ENCODE assay signal across 8 cellular contexts in genomic region chr19:1275260-1275975, GRCh38. TPM values are rescaled to one million over a fixed set of nuclear protein-coding genes. Genes with fewer than 3 reads are reported as not detected.
A peak's percentile ranks its signal among the peaks of the same experiment; 100 is the strongest.
DNase-seq lines count a peak whose midpoint lies in the region; ATAC-seq, FAIRE-seq and TF ChIP-seq lines count a peak whose summit lies in the region.

TSS of gene FAM174C (plus strand) at chr19:1275530. CDS start at chr19:1275550, 20 bp downstream.

- CTCF ChIA-PET in T-cell (lab: Charles Lee): no interaction called here

- no peaks in the 10 kb centered on the region for H3K27me3 Mint-ChIP-seq in T-cell

- H3K4me3 ChIP-seq in upper lobe of left lung: peak within 1 kb of the TSS; percentile 60 to 72 (median 69)

- H3K4me1 ChIP-seq in upper lobe of left lung: peaks cover 57 to 65% (median 57%) of the 10 kb centered on the region in 4 donors

- intact Hi-C loops in cardiac septum (cut with DNase I) (loop anchor here (5.0 kb wide), 2 partner anchors 82 to 97 kb away; no protein-coding TSS in a partner anchor), posterior vena cava (cut with DNase I) (loop anchor here in 1 of 2 donors (10.0 kb wide), 1 partner anchor 109 kb away; the partner anchor contains the start of gene NDUFS7)

- peak within 1 kb of the TSS; percentile 91 to 92 for H3K27ac Mint-ChIP-seq in T-cell

- POLR2A ChIA-PET in T-cell (lab: Charles Lee): interaction anchor here (0.6 to 1.0 kb wide), 2 partner anchors 12 to 595 kb away, joined by 5 to 7 read pairs; no protein-coding TSS in a partner anchor

- no peaks in the 10 kb centered on the region for H3K9me3 ChIP-seq in upper lobe of left lung

- peaks cover 54 to 59% (median 55%) of the 10 kb centered on the region in 3 donors for H3K4me1 Mint-ChIP-seq in T-cell

- TF ChIP-seq CTCF in upper lobe of left lung (IDR thresholded peaks at IDR 0.05): peak in 4 of 6 experiments; percentile 38 to 47 (median 40)

- peaks cover 42% of the 10 kb centered on the region for H3K36me3 Mint-ChIP-seq in T-cell

- DNase-seq in GM12892 (ENCODE audit: insufficient read length) (peak; percentile 99), NCI-H146 (lab: John Stamatoyannopoulos, UW) (peak; percentile 95), T-cell (peak; percentile 80 to 97 (median 95)), cardiac septum (ENCODE audit: low spot score) (peak; percentile 96), posterior vena cava (ENCODE audit: low spot score) (peak; percentile 99), upper lobe of left lung (peak; percentile 95 to 99)

- WGBS in adipose tissue, 3 donors: 0 to 1% (median 0%) methylated on average over 68 to 98 of the region's 98 CpGs
- WGBS in upper lobe of left lung, 2 donors: 0% methylated on average over 41 of the region's 98 CpGs; no CpG with 5 or more reads in 1 of the 2 donors

- FAIRE-seq in GM12892 (lab: Jason Lieb, UNC): peak; percentile 99

- ATAC-seq in HG02852 (IDR thresholded peaks at IDR 0.05; ENCODE audit: unreplicated experiment): peak; percentile 73
- ATAC-seq in T-cell (replicated peaks in 1 of 4): peak; percentile 79 to 85 (median 82)
- ATAC-seq in upper lobe of left lung (ENCODE audit: low FRiP score in 2 of 2): peak; percentile 91 to 94

- peaks cover 37 to 64% (median 53%) of the 10 kb centered on the region in 4 donors for H3K36me3 ChIP-seq in upper lobe of left lung

- TF ChIP-seq POLR2A in GM12892 (IDR thresholded peaks at IDR 0.05; ENCODE audit: low read depth, low read length) (peak; percentile 93; the same call in 1 of the 2 replicates), upper lobe of left lung (IDR thresholded peaks at IDR 0.05) (peak in 3 of 4 donors; percentile 72 to 95 (median 80))

- H3K4me3 Mint-ChIP-seq in T-cell: peak within 1 kb of the TSS; percentile 76 to 94 (median 84)

- H3K27ac ChIP-seq in adipose tissue (ENCODE audit: low read depth, low read length) (peak within 1 kb of the TSS; percentile 67), upper lobe of left lung (peak within 1 kb of the TSS; percentile 92 to 99 (median 97))

- peak in 1 of 4 donors; percentile 16 for TF ChIP-seq EP300 in upper lobe of left lung (IDR thresholded peaks at IDR 0.05)

- H3K27me3 ChIP-seq in upper lobe of left lung: no peaks in the 10 kb centered on the region

- H3K9me3 Mint-ChIP-seq in T-cell: no peaks in the 10 kb centered on the region

RNA-seq across cellular contexts. Expression of gene FAM174C, which starts in this region (rescaled TPM):
- polyA plus RNA-seq in GM12892 (2012; ENCODE audit: missing spikeins): 20.2 TPM
- total RNA-seq in T-cell (10 to 100 TPM; 42.1 to 69.8 (median 60.4) TPM), cardiac septum (20.0 TPM), posterior vena cava (10 to 100 TPM; 25.2 to 27.2 TPM), upper lobe of left lung (10 to 100 TPM; 43.0 to 85.3 (median 59.6) TPM)
- polyA plus RNA-seq in adipose tissue: 10 to 100 TPM; 44.9 to 75.8 (median 55.0) TPM

Comparison
In these comparisons a context has a peak if more than half of its experiments do, and no peak if none do; other contexts are left out.
1. Peak in every context shown above with its lines: DNase-seq, ATAC-seq, H3K4me3 ChIP-seq and H3K27ac ChIP-seq.